3 cellular contexts compared by ENCODE assay signal in the genomic region with DNA sequence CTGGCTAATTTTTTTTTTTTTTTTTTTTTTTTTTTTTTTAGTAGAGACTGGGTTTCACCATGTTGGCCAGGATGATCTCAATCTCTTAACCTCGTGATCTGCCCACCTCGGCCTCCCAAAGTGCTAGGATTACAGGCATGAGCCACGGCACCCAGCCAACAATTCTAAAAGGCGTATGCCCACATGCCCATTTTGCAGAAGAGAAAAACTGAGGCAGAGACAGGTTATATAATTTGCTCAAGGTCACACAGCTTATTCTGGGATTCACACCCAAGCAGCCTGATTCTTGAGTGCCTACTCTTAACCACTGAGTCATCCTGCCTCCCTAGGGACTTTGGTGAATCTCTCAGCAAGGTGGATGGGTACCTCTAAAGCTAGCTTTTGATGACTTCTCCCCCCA. TPM values are rescaled to one million over a fixed set of nuclear protein-coding genes. Genes with fewer than 3 reads are reported as not detected.
"Had no signal": no experiment of that assay in that cellular context is flagged by ENCODE, and none has a peak within 500 bp of the region (broad histone marks: within the 10 kb centered on the region; RNA-seq: fewer than 3 reads in every experiment).

No MANE protein-coding gene starts in this region.

RNA-seq across cellular contexts. Expression of a gene that starts 1.6 kb away (rescaled TPM):
- total RNA-seq: natural killer cell, renal cortical epithelial cell, right lobe of liver had no signal
